Comparison of ENCODE assay signal across 1 cellular context in the genomic region with DNA sequence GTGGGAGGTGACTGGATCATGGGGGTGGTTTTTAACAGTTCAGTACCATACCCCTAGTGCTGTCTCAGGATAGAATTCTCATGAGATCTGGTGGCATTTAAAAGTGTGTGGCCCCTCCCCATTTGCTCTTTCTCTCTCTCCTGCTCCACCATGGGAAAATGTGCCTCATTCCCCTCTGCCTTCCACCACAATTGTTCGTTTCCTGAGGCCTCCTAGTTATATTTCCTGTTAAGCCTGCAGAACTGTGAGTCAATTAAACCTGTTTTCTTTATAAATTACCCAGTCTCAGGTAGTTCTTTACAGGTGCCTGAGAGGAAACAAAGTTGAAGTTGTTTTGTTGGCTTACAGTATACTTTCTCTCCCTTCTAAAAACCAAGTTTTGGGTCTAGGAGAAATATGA.
TF ChIP-seq lines count a peak whose summit lies in the region.

No MANE protein-coding gene starts in this region.

TF ChIP-seq in GM23338, 12 proteins besides CTCF, POLR2A, EP300 and RAD21:
- no peak for TF ChIP-seq ETS1 (IDR thresholded peaks at IDR 0.05)
- no peak for TF ChIP-seq JUNB (IDR thresholded peaks at IDR 0.05; ENCODE audit: unreplicated experiment)
- TF ChIP-seq NANOG (IDR thresholded peaks at IDR 0.05; ENCODE audit: borderline replicate concordance), result no peak
